18 cellular contexts compared by ENCODE assay signal in the genomic region with DNA sequence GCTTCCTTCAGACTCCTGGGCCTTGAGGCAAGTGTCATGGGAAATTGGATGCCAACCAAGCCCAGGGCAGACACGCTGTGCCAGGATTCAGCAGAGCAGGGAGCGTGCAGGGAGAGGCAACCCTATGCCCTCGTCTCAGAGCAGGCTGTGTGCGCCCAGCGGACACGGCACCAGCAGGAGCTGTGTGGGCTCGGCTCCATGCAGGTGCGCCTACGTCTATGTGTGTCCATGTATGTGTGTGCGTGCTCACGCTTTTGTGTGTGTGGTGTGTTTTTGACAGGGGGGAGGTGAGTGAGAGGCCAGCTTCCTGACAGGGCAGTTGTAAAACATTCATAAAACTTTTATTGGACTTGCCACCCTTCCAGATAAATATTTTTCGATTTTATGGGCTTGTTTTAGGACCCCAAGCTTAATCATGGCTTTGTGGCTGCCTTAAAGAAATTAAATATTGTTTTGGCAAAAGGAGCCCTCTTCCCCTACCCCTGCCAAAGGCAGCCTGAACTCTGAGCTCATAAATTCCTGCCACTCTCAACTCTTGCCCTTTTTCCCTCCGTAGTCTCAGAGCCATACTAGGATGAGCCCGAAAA.
DNase-seq lines count a peak whose midpoint lies in the region; ATAC-seq and TF ChIP-seq lines count a peak whose summit lies in the region.
"Had no signal": no experiment of that assay in that cellular context is flagged by ENCODE, and none has a peak within 500 bp of the region (broad histone marks: within the 10 kb centered on the region; RNA-seq: fewer than 3 reads in every experiment).

No MANE protein-coding gene starts in this region.

- peak overlapping the region; percentile 22 for H3K27ac Mint-ChIP-seq in central memory CD8-positive, alpha-beta T cell (ENCODE audit: low read depth)
- H3K27ac Mint-ChIP-seq: activated naive CD8-positive, alpha-beta T cell treated with anti-CD3 and anti-CD28 coated beads for 36 hours; CD8-positive, alpha-beta T cell; dendritic cell treated with granulocyte-macrophage colony-stimulating factor and Interleukin-4, amounts not matched to agents 40 ng/mL and 50 ng/mL, for 4 days had no signal

- peaks cover 12% of the 10 kb centered on the region for H3K4me1 Mint-ChIP-seq in central memory CD8-positive, alpha-beta T cell

- no peaks in the 10 kb centered on the region for H3K27me3 Mint-ChIP-seq in central memory CD8-positive, alpha-beta T cell
- H3K27me3 Mint-ChIP-seq: activated naive CD8-positive, alpha-beta T cell treated with anti-CD3 and anti-CD28 coated beads for 36 hours; dendritic cell treated with granulocyte-macrophage colony-stimulating factor and Interleukin-4, amounts not matched to agents 40 ng/mL and 50 ng/mL, for 4 days; naive thymus-derived CD8-positive, alpha-beta T cell had no signal

- H3K4me1 ChIP-seq in testis = peaks cover 14% of the 10 kb centered on the region
- H3K4me1 ChIP-seq in effector memory CD4-positive, alpha-beta T cell (ENCODE audit: control insufficient read depth, insufficient read depth, low read length, poor library complexity, severe bottlenecking) = no peaks in the 10 kb centered on the region
- H3K4me1 ChIP-seq: HAP-1 had no signal

- H3K27me3 ChIP-seq in MG63 (no peaks in the 10 kb centered on the region), testis (no peaks in the 10 kb centered on the region)
- H3K27me3 ChIP-seq in effector memory CD4-positive, alpha-beta T cell (replicated peaks; ENCODE audit: control insufficient read depth, insufficient read depth, low read length, poor library complexity, severe bottlenecking) = no peaks in the 10 kb centered on the region
- H3K27me3 ChIP-seq: SJSA1 had no signal

- TF ChIP-seq CTCF in testis (IDR thresholded peaks at IDR 0.05) = no peak

- WGBS in testis, 2 donors = 76 to 78% methylated on average over 8 to 14 of the region's 14 CpGs

- TF ChIP-seq POLR2A in testis (IDR thresholded peaks at IDR 0.05) = no peak

- H3K36me3 Mint-ChIP-seq in central memory CD8-positive, alpha-beta T cell (ENCODE audit: insufficient read depth) = peaks cover 4% of the 10 kb centered on the region
- H3K36me3 Mint-ChIP-seq: activated naive CD8-positive, alpha-beta T cell treated with anti-CD3 and anti-CD28 coated beads for 36 hours had no signal

- intact Hi-C loops in testis (cut with DNase I; ENCODE audit: low total_unique reads) = no loop called here

- no peak overlapping the region for H3K4me3 ChIP-seq in MG63
- no peak overlapping the region for H3K4me3 ChIP-seq in testis
- no peak overlapping the region for H3K4me3 ChIP-seq in effector memory CD4-positive, alpha-beta T cell (ENCODE audit: insufficient read depth, low read depth, low read length, poor library complexity, severe bottlenecking)
- H3K4me3 ChIP-seq: HAP-1, SJSA1 had no signal

- no peak overlapping the region for H3K27ac ChIP-seq in testis
- no peak overlapping the region for H3K27ac ChIP-seq in effector memory CD4-positive, alpha-beta T cell (ENCODE audit: insufficient read depth, low read length, poor library complexity, severe bottlenecking)
- H3K27ac ChIP-seq: SJSA1 had no signal

- H3K9me3 ChIP-seq in MG63 (no peaks in the 10 kb centered on the region), testis (no peaks in the 10 kb centered on the region)
- no peaks in the 10 kb centered on the region for H3K9me3 ChIP-seq in effector memory CD4-positive, alpha-beta T cell (ENCODE audit: control insufficient read depth, low read length)
- H3K9me3 ChIP-seq: HAP-1, SJSA1 had no signal

- H3K4me3 Mint-ChIP-seq in central memory CD8-positive, alpha-beta T cell = no peak overlapping the region
- H3K4me3 Mint-ChIP-seq: activated naive CD8-positive, alpha-beta T cell treated with anti-CD3 and anti-CD28 coated beads for 36 hours; CD8-positive, alpha-beta T cell; dendritic cell treated with granulocyte-macrophage colony-stimulating factor and Interleukin-4, amounts not matched to agents 40 ng/mL and 50 ng/mL, for 4 days; immature natural killer cell had no signal

- peak; percentile 65 for DNase-seq in MG63
- DNase-seq in central memory CD8-positive, alpha-beta T cell (ENCODE audit: low spot score in 2 of 2) = no peak
- DNase-seq in medulla oblongata (ENCODE audit: extremely low spot score) = peak; percentile 44
- peak; percentile 50 for DNase-seq in testis
- DNase-seq in activated naive CD4-positive, alpha-beta T cell treated with Interleukin-2 at 50 U/mL for 16 hours = no peak
- no peak for DNase-seq in dermis blood vessel endothelial cell
- no peak for DNase-seq in effector memory CD4-positive, alpha-beta T cell
- DNase-seq: activated naive CD8-positive, alpha-beta T cell treated with anti-CD3 and anti-CD28 coated beads for 36 hours; CD8-positive, alpha-beta T cell; GF-D8; immature natural killer cell; naive thymus-derived CD8-positive, alpha-beta T cell; NCI-H1105; NCI-H69 had no signal

- no peaks in the 10 kb centered on the region for H3K9me3 Mint-ChIP-seq in central memory CD8-positive, alpha-beta T cell
- H3K9me3 Mint-ChIP-seq: activated naive CD8-positive, alpha-beta T cell treated with anti-CD3 and anti-CD28 coated beads for 36 hours; CD8-positive, alpha-beta T cell; dendritic cell treated with granulocyte-macrophage colony-stimulating factor and Interleukin-4, amounts not matched to agents 40 ng/mL and 50 ng/mL, for 4 days; immature natural killer cell; naive thymus-derived CD8-positive, alpha-beta T cell had no signal

- H3K36me3 ChIP-seq in MG63 = no peaks in the 10 kb centered on the region
- no peaks in the 10 kb centered on the region for H3K36me3 ChIP-seq in testis (ENCODE audit: low read depth, missing control alignments)
- no peaks in the 10 kb centered on the region for H3K36me3 ChIP-seq in effector memory CD4-positive, alpha-beta T cell (ENCODE audit: control insufficient read depth, insufficient read depth, low read length)
- H3K36me3 ChIP-seq: HAP-1, SJSA1 had no signal

- ATAC-seq in central memory CD8-positive, alpha-beta T cell (replicated peaks; ENCODE audit: extremely low read depth, poor library complexity, severe bottlenecking) = no peak
- no peak for ATAC-seq in HG03521 (IDR thresholded peaks at IDR 0.05; ENCODE audit: unreplicated experiment)
- ATAC-seq: CD8-positive, alpha-beta T cell; naive thymus-derived CD8-positive, alpha-beta T cell had no signal

Comparison
In these comparisons a context has a peak if more than half of its experiments do, and no peak if none do; other contexts are left out.
1. DNase-seq: peak in MG63 (single experiment), medulla oblongata (single experiment) and testis (single experiment); none in central memory CD8-positive, alpha-beta T cell (0 of 2), activated naive CD4-positive, alpha-beta T cell treated with Interleukin-2 at 50 U/mL for 16 hours (single experiment), dermis blood vessel endothelial cell (single experiment) and effector memory CD4-positive, alpha-beta T cell (0 of 3).